In the genomic region with DNA sequence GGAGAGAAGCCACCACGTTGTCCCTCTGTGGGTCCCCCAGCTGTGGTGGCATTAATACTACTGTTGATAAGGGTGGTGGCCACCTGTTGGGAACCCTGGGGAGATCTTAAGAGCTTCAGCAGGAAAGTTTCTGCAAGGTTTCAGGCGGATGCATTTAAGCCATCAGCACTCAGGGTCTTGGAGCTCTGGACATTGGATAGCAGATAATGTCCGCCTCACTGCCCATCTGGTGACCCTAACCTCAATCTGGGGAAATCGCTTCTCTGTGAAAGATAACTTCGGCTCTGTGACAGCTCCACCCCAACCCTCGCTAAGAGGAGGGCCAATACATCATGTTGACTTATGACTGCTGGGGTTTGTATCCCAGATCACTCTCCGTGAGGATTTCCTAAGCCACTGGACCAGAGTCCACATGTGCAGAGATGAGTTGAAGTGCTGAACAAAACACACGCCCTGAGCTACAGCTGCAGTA, we compare ENCODE assay signal across 12 cellular contexts.
DNase-seq lines count a peak whose midpoint lies in the region; ATAC-seq and TF ChIP-seq lines count a peak whose summit lies in the region.
"Had no signal": no experiment of that assay in that cellular context is flagged by ENCODE, and none has a peak within 500 bp of the region (broad histone marks: within the 10 kb centered on the region; RNA-seq: fewer than 3 reads in every experiment).

No MANE protein-coding gene starts in this region.

- H3K9me3 ChIP-seq in tibial nerve: no peaks in the 10 kb centered on the region
- H3K9me3 ChIP-seq: prostate gland had no signal

- ATAC-seq in foreskin keratinocyte (no peak), sciatic nerve (peak; percentile 64)
- ATAC-seq in stimulated activated naive CD8-positive, alpha-beta T cell treated with anti-CD3 and anti-CD28 coated beads, Interleukin-15, amount 100 ng/mL, for 72 hours: no peak

- DNase-seq in AG10803 (ENCODE audit: low read depth) (peak; percentile 31), SK-N-DZ (ENCODE audit: low spot score) (peak; percentile 18), foreskin keratinocyte (no peak), sciatic nerve (ENCODE audit: low spot score) (no peak), NCI-H510A (lab: John Stamatoyannopoulos, UW) (no peak), DMS114 treated with DMSO at 0.1 percent for 48 hours (lab: John Stamatoyannopoulos, UW; ENCODE audit: unreplicated experiment) (no peak), tibial nerve (ENCODE audit: low spot score in 2 of 2) (no peak)
- DNase-seq in stimulated activated naive CD8-positive, alpha-beta T cell treated with anti-CD3 and anti-CD28 coated beads, Interleukin-15, amount 100 ng/mL, for 72 hours: no peak
- DNase-seq: activated naive CD8-positive, alpha-beta T cell treated with anti-CD3 and anti-CD28 coated beads for 36 hours; NCI-H2029 treated with DMSO at 0.1 percent for 48 hours had no signal

- H3K36me3 ChIP-seq in tibial nerve: no peaks in the 10 kb centered on the region
- H3K36me3 ChIP-seq: prostate gland had no signal

- intact Hi-C loops in sciatic nerve (cut with DNase I): no loop called here

- H3K27me3 ChIP-seq in foreskin keratinocyte (no peaks in the 10 kb centered on the region), tibial nerve (no peaks in the 10 kb centered on the region)

- H3K4me1 Mint-ChIP-seq in stimulated activated naive CD8-positive, alpha-beta T cell treated with anti-CD3 and anti-CD28 coated beads, Interleukin-15, amount 100 ng/mL, for 72 hours: peaks cover 11% of the 10 kb centered on the region
- H3K4me1 Mint-ChIP-seq: activated naive CD8-positive, alpha-beta T cell treated with anti-CD3 and anti-CD28 coated beads for 36 hours had no signal

- peak overlapping the region; percentile 58 for H3K27ac ChIP-seq in foreskin keratinocyte
- H3K27ac ChIP-seq in tibial nerve: peak overlapping the region in 2 of 4 donors; percentile 42 to 51
- H3K27ac ChIP-seq: KMS-11, prostate gland had no signal

- H3K9me3 Mint-ChIP-seq in stimulated activated naive CD8-positive, alpha-beta T cell treated with anti-CD3 and anti-CD28 coated beads, Interleukin-15, amount 100 ng/mL, for 72 hours: no peaks in the 10 kb centered on the region
- H3K9me3 Mint-ChIP-seq: activated naive CD8-positive, alpha-beta T cell treated with anti-CD3 and anti-CD28 coated beads for 36 hours had no signal

- H3K27ac Mint-ChIP-seq in stimulated activated naive CD8-positive, alpha-beta T cell treated with anti-CD3 and anti-CD28 coated beads, Interleukin-15, amount 100 ng/mL, for 72 hours: no peak overlapping the region
- H3K27ac Mint-ChIP-seq: activated naive CD8-positive, alpha-beta T cell treated with anti-CD3 and anti-CD28 coated beads for 36 hours had no signal

- 63 to 66% methylated on average over 8 of the region's 8 CpGs for WGBS in tibial nerve, 2 donors

- H3K4me1 ChIP-seq in foreskin keratinocyte (peaks cover 24% of the 10 kb centered on the region), tibial nerve (peaks cover 0 to 24% (median 0%) of the 10 kb centered on the region in 4 donors)
- H3K4me1 ChIP-seq: prostate gland had no signal

- no peak overlapping the region for H3K4me3 Mint-ChIP-seq in stimulated activated naive CD8-positive, alpha-beta T cell treated with anti-CD3 and anti-CD28 coated beads, Interleukin-15, amount 100 ng/mL, for 72 hours
- H3K4me3 Mint-ChIP-seq: activated naive CD8-positive, alpha-beta T cell treated with anti-CD3 and anti-CD28 coated beads for 36 hours had no signal

- no peaks in the 10 kb centered on the region for H3K27me3 Mint-ChIP-seq in stimulated activated naive CD8-positive, alpha-beta T cell treated with anti-CD3 and anti-CD28 coated beads, Interleukin-15, amount 100 ng/mL, for 72 hours
- H3K27me3 Mint-ChIP-seq: activated naive CD8-positive, alpha-beta T cell treated with anti-CD3 and anti-CD28 coated beads for 36 hours had no signal

- TF ChIP-seq EP300 in tibial nerve (IDR thresholded peaks at IDR 0.05): no peak

- TF ChIP-seq POLR2A in tibial nerve (IDR thresholded peaks at IDR 0.05): no peak

- H3K4me3 ChIP-seq in AG10803 (ENCODE audit: low read length): no peak overlapping the region
- H3K4me3 ChIP-seq in tibial nerve: no peak overlapping the region
- H3K4me3 ChIP-seq: prostate gland had no signal

- TF ChIP-seq CTCF in AG10803 (conservative IDR thresholded peaks at IDR 0.05; ENCODE audit: low read length) (no peak), foreskin keratinocyte (conservative IDR thresholded peaks at IDR 0.05) (no peak), tibial nerve (IDR thresholded peaks at IDR 0.05) (no peak)

Comparison
In these comparisons a context has a peak if more than half of its experiments do, and no peak if none do; other contexts are left out.
1. DNase-seq: peak in AG10803 (single experiment) and SK-N-DZ (single experiment); none in foreskin keratinocyte (0 of 2), sciatic nerve (single experiment), NCI-H510A (single experiment), stimulated activated naive CD8-positive, alpha-beta T cell treated with anti-CD3 and anti-CD28 coated beads, Interleukin-15, amount 100 ng/mL, for 72 hours (0 of 2), DMS114 treated with DMSO at 0.1 percent for 48 hours (single experiment) and tibial nerve (0 of 2).